1 cellular context compared by ENCODE assay signal in the genomic region with DNA sequence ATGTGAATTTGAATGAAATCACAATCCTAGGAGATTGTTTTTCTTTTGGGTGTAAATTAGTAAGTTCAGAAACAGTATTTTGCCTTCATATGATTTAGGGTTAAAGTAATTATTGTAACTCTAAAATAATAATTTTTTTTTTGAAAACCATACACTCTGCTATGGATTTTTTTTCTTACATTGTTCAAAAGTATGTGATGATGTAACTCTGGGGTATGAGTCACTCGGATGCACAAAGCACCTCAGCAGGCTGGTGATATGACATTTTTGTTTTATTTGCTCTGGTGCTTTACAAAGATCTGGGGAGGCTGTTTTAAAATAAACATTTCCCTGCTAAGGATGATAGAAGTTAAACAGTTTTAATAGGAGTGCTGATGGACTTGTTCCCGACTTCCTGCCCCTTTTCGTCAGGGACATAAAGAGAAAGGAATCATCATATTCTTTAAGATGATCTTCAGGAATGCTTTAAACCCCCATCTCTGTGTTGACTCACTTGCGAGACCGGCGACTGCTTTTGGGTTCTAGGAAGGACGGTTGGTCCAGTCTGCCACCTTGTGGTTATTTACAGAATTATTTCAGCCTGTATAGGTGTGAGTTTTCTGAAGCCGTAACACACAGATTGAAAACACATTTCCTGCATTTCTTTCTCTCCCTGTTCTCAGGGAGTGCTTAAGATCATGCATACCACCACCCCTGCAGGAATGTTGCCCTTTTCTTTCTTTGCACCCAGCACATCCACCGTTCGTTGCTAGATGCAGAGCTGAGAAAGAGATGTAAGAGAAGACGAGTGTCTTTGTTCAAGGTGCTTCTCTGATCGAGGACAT.
TF ChIP-seq lines count a peak whose summit lies in the region.

No MANE protein-coding gene starts in this region.

TF ChIP-seq in GM23338, 12 proteins besides CTCF, POLR2A, EP300 and RAD21 (continued from another document):
- TF ChIP-seq NANOG (IDR thresholded peaks at IDR 0.05; ENCODE audit: borderline replicate concordance) (no peak), EZH2phosphoT487 (IDR thresholded peaks at IDR 0.05; ENCODE audit: unreplicated experiment) (no peak)
